Comparison of ENCODE assay signal across 1 cellular context in genomic region chr22:30214703-30215405, GRCh38.
TF ChIP-seq lines count a peak whose summit lies in the region.

No MANE protein-coding gene starts in this region.

TF ChIP-seq in WTC11, 78 proteins besides CTCF, POLR2A, EP300 and RAD21 (continued from another document):
- no peak for TF ChIP-seq ZNF532 (CRISPR knock-in tag; IDR thresholded peaks at IDR 0.05; ENCODE audit: borderline replicate concordance)
- 0 out of 2 replicates have a peak, but pooled peaks have one; percentile 0 for TF ChIP-seq ZNF396 (CRISPR knock-in tag; IDR thresholded peaks at IDR 0.05; ENCODE audit: borderline replicate concordance)
- TF ChIP-seq, protein P1, sequence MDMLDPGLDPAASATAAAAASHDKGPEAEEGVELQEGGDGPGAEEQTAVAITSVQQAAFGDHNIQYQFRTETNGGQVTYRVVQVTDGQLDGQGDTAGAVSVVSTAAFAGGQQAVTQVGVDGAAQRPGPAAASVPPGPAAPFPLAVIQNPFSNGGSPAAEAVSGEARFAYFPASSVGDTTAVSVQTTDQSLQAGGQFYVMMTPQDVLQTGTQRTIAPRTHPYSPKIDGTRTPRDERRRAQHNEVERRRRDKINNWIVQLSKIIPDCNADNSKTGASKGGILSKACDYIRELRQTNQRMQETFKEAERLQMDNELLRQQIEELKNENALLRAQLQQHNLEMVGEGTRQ (CRISPR knock-in tag; IDR thresholded peaks at IDR 0.05): no peak
- no peak for TF ChIP-seq NR2C2 (CRISPR knock-in tag; IDR thresholded peaks at IDR 0.05)
- TF ChIP-seq, protein P2, sequence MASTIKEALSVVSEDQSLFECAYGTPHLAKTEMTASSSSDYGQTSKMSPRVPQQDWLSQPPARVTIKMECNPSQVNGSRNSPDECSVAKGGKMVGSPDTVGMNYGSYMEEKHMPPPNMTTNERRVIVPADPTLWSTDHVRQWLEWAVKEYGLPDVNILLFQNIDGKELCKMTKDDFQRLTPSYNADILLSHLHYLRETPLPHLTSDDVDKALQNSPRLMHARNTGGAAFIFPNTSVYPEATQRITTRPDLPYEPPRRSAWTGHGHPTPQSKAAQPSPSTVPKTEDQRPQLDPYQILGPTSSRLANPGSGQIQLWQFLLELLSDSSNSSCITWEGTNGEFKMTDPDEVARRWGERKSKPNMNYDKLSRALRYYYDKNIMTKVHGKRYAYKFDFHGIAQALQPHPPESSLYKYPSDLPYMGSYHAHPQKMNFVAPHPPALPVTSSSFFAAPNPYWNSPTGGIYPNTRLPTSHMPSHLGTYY (CRISPR knock-in tag; IDR thresholded peaks at IDR 0.05): no peak
